Comparison of ENCODE assay signal across 26 cellular contexts in the genomic region with DNA sequence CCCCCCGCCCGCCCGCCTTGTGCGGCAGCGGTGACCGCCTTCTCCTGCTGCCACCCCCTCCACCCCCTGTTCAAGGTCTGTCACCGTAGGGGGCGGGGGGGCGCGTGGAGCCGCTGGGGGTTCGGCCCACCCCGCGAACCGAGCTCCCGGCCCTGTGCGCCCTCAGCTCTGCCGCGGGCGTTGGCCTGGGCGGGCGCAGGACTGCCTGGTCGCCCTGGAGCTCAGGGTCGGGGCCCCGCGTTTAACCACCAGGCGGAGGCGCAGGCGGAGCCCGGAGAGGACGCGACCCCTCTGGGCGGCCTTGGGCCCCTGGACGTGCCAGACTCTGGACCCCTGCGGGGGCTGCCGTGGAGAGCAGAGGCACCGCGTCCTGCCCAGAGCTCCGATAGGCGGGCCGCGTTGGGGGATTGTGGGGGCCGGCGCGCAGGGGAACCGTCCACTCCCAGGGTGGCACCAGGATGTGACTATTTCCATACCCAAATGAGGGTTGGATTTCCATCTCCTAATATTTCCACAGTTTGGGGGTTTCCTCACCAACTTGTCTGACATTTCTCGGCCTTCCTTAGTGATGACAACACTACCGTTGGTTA. TPM values are rescaled to one million over a fixed set of nuclear protein-coding genes. Genes with fewer than 3 reads are reported as not detected.
DNase-seq lines count a peak whose midpoint lies in the region; ATAC-seq and TF ChIP-seq lines count a peak whose summit lies in the region.
"Had no signal": no experiment of that assay in that cellular context is flagged by ENCODE, and none has a peak within 500 bp of the region (broad histone marks: within the 10 kb centered on the region; RNA-seq: fewer than 3 reads in every experiment).

No MANE protein-coding gene starts in this region.

- H3K9me3 ChIP-seq in SK-N-SH (peaks cover 11% of the 10 kb centered on the region; the same call in 1 of the 2 replicates), neuronal stem cell (replicated peaks in 1 of 2; ENCODE audit: control insufficient read depth in 2 of 2, insufficient read depth in 1 of 2, low read depth in 1 of 2, low read length in 2 of 2) (peaks cover 22 to 23% of the 10 kb centered on the region in 2 donors)
- H3K9me3 ChIP-seq: BE2C had no signal

- peaks cover 0 to 4% of the 10 kb centered on the region in 2 experiments; a peak in 1 of 4 replicates for H3K4me1 ChIP-seq in SK-N-SH (ENCODE audit: control insufficient read depth in 1 of 2, insufficient read depth in 2 of 2, low read depth in 1 of 2, low read length in 1 of 2)
- no peaks in the 10 kb centered on the region for H3K4me1 ChIP-seq in neuronal stem cell (ENCODE audit: control insufficient read depth in 2 of 2, insufficient read depth in 1 of 2, low read depth in 1 of 2, low read length in 2 of 2)
- H3K4me1 ChIP-seq: BE2C, SJSA1 had no signal

- TF ChIP-seq CTCF in SK-N-SH (IDR thresholded peaks at IDR 0.05) = no peak
- no peak for TF ChIP-seq CTCF in type B pancreatic cell (conservative IDR thresholded peaks at IDR 0.05)
- TF ChIP-seq CTCF in mesothelial cell of epicardium (IDR thresholded peaks at IDR 0.05; ENCODE audit: unreplicated experiment) = no peak

- CTCF ChIA-PET in SK-N-SH (lab: Yijun Ruan, JAX) = no interaction called here

- TF ChIP-seq EP300 in SK-N-SH (IDR thresholded peaks at IDR 0.05; ENCODE audit: borderline replicate concordance in 1 of 2, low read depth in 1 of 2, low read length in 1 of 2) = no peak

- no peak overlapping the region for H3K27ac ChIP-seq in SK-N-SH (ENCODE audit: low read depth in 2 of 2, low read length in 1 of 2)
- H3K27ac ChIP-seq in neuronal stem cell (replicated peaks; ENCODE audit: low read length) = no peak overlapping the region
- H3K27ac ChIP-seq: 22Rv1, SJSA1 had no signal

- H2BK15ac ChIP-seq in neuronal stem cell (ENCODE audit: low read length) = no peak overlapping the region

- no peak overlapping the region for H2AFZ ChIP-seq in SK-N-SH (ENCODE audit: low read depth)
- no peak overlapping the region for H2AFZ ChIP-seq in neuronal stem cell (ENCODE audit: low read length)

- H3K36me3 Mint-ChIP-seq in type B pancreatic cell (no peaks in the 10 kb centered on the region), mesothelial cell of epicardium (peaks cover 6% of the 10 kb centered on the region)
- H3K36me3 Mint-ChIP-seq: CD14-positive monocyte had no signal

- H3K79me1 ChIP-seq in neuronal stem cell (ENCODE audit: low read depth, low read length) = no peaks in the 10 kb centered on the region

- H3K4me3 Mint-ChIP-seq in type B pancreatic cell = no peak overlapping the region
- H3K4me3 Mint-ChIP-seq in mesothelial cell of epicardium = no peak overlapping the region
- H3K4me3 Mint-ChIP-seq: CD8-positive, alpha-beta memory T cell had no signal

- H3K4me3 ChIP-seq in SK-N-SH (ENCODE audit: low read depth in 2 of 2, low read length in 1 of 2) (no peak overlapping the region), iPS-11a (ENCODE audit: low read depth, low read length) (peak overlapping the region; percentile 17), neuronal stem cell (ENCODE audit: low read length in 2 of 2) (no peak overlapping the region)
- H3K4me3 ChIP-seq: SJSA1 had no signal

- H3K4me1 Mint-ChIP-seq in type B pancreatic cell (ENCODE audit: unreplicated experiment) (no peaks in the 10 kb centered on the region), mesothelial cell of epicardium (no peaks in the 10 kb centered on the region)

- H3K14ac ChIP-seq in neuronal stem cell (ENCODE audit: low read length) = no peak overlapping the region

- H3K79me2 ChIP-seq in SK-N-SH (ENCODE audit: insufficient read depth) = no peaks in the 10 kb centered on the region

- no peak overlapping the region for H3K23ac ChIP-seq in neuronal stem cell (ENCODE audit: low read depth, low read length, poor library complexity)

- H3K36me3 ChIP-seq in SK-N-SH (replicated peaks in 1 of 2; ENCODE audit: control insufficient read depth in 1 of 2, insufficient read depth in 2 of 2, low read length in 1 of 2) = no peaks in the 10 kb centered on the region
- no peaks in the 10 kb centered on the region for H3K36me3 ChIP-seq in neuronal stem cell (replicated peaks in 1 of 2; ENCODE audit: control insufficient read depth in 2 of 2, insufficient read depth in 2 of 2, low read length in 2 of 2)
- H3K36me3 ChIP-seq: BE2C, SJSA1 had no signal

- no peak overlapping the region for H3K4ac ChIP-seq in neuronal stem cell (ENCODE audit: low read length)

- H4K20me1 ChIP-seq in SK-N-SH (ENCODE audit: insufficient read depth) = no peaks in the 10 kb centered on the region

- H3F3A ChIP-seq in SK-N-SH (replicated peaks; ENCODE audit: insufficient read depth) = peaks cover 3% of the 10 kb centered on the region

- DNase-seq in SK-N-SH (peak; percentile 36), neuronal stem cell (ENCODE audit: low spot score) (no peak), type B pancreatic cell (ENCODE audit: extremely low spot score, unreplicated experiment) (peak; percentile 63), mesothelial cell of epicardium (ENCODE audit: low spot score in 2 of 2, unreplicated experiment in 2 of 2) (no peak), cerebellar nuclear complex (lab: John Stamatoyannopoulos, UW) (no peak)
- DNase-seq: BE2C; CD8-positive, alpha-beta memory T cell; DMS79 treated with DMSO at 0.1 percent for 48 hours; GF-D8; KG1; MM.1S; NCI-H2029; NCI-H2227 treated with DMSO at 0.1 percent for 48 hours; NCI-H526 treated with DMSO at 0.1 percent for 48 hours; Right ventricle myocardium superior; RPMI8226 had no signal

- H2AK5ac ChIP-seq in neuronal stem cell (ENCODE audit: low read depth, low read length) = no peak overlapping the region

- H2BK120ac ChIP-seq in neuronal stem cell (ENCODE audit: low read depth, low read length) = no peak overlapping the region

- no peaks in the 10 kb centered on the region for H3K27me3 ChIP-seq in SK-N-SH (ENCODE audit: insufficient read depth)
- H3K27me3 ChIP-seq in neuronal stem cell (ENCODE audit: control insufficient read depth in 3 of 3, insufficient read depth in 3 of 3, low read depth in 1 of 3, low read length in 3 of 3) = peaks cover 0 to 19% (median 2%) of the 10 kb centered on the region in 3 experiments
- H3K27me3 ChIP-seq: BE2C, SJSA1 had no signal

- POLR2A ChIA-PET in SK-N-SH (lab: Yijun Ruan, JAX) = interaction anchor here (0.7 kb wide), 1 partner anchor 153 kb away, joined by 3 read pairs; no protein-coding TSS in a partner anchor

- no peak overlapping the region for H3K9ac ChIP-seq in SK-N-SH
- H3K9ac ChIP-seq in neuronal stem cell (ENCODE audit: low read depth, low read length, poor library complexity) = no peak overlapping the region

- no peak overlapping the region for H2BK5ac ChIP-seq in neuronal stem cell (ENCODE audit: low read length)

- no peak overlapping the region for H3K27ac Mint-ChIP-seq in type B pancreatic cell
- no peak overlapping the region for H3K27ac Mint-ChIP-seq in mesothelial cell of epicardium
- H3K27ac Mint-ChIP-seq: CD14-positive monocyte; CD8-positive, alpha-beta memory T cell had no signal

- H4K91ac ChIP-seq in neuronal stem cell (ENCODE audit: low read depth, low read length, poor library complexity) = no peak overlapping the region

- no peaks in the 10 kb centered on the region for H3K9me2 ChIP-seq in SK-N-SH

- no peak overlapping the region for H3K4me2 ChIP-seq in SK-N-SH
- H3K4me2 ChIP-seq in neuronal stem cell (ENCODE audit: insufficient read depth, low read length, poor library complexity, severe bottlenecking) = peak overlapping the region; percentile 45

- ATAC-seq in SK-N-SH treated with all-trans-retinoic acid at 6 μM for 48 hours = no peak
- no peak for ATAC-seq in HG02970 (IDR thresholded peaks at IDR 0.05; ENCODE audit: low FRiP score, unreplicated experiment)
- ATAC-seq: HCT116 had no signal

- H3K27me3 Mint-ChIP-seq in type B pancreatic cell = no peaks in the 10 kb centered on the region
- no peaks in the 10 kb centered on the region for H3K27me3 Mint-ChIP-seq in mesothelial cell of epicardium (ENCODE audit: low read depth)

- no peak for TF ChIP-seq RAD21 in SK-N-SH (IDR thresholded peaks at IDR 0.05; ENCODE audit: low read length)

- H3K9me3 Mint-ChIP-seq in type B pancreatic cell = peaks cover 20% of the 10 kb centered on the region
- peaks cover 32% of the 10 kb centered on the region for H3K9me3 Mint-ChIP-seq in mesothelial cell of epicardium

- no peak overlapping the region for H4K8ac ChIP-seq in neuronal stem cell (ENCODE audit: low read depth, low read length)

- H2BK12ac ChIP-seq in neuronal stem cell (ENCODE audit: low read length) = no peak overlapping the region

- 35% methylated on average over 3 of the region's 48 CpGs for WGBS in SK-N-SH (ENCODE audit: low lambda C conversion rate)
- no CpG with 5 or more reads among the region's 48 CpGs for WGBS in neuronal stem cell (ENCODE audit: extremely low coverage in 2 of 2, insufficient read length in 2 of 2, insufficient replicate concordance in 1 of 2), 2 donors

- no peak overlapping the region for H3K18ac ChIP-seq in neuronal stem cell (ENCODE audit: low read length)

TF ChIP-seq in SK-N-SH treated with all-trans-retinoic acid at 6 μM for 48 hours, 23 proteins besides CTCF, POLR2A, EP300 and RAD21 (continues in another document):
- TF ChIP-seq ZNF70 (CRISPR knock-in tag; IDR thresholded peaks at IDR 0.05) (no peak), ZFP30 (CRISPR knock-in tag; IDR thresholded peaks at IDR 0.05) (no peak), PPARA (CRISPR knock-in tag; IDR thresholded peaks at IDR 0.05; ENCODE audit: borderline replicate concordance) (no peak), ISL1 (CRISPR knock-in tag; IDR thresholded peaks at IDR 0.05) (no peak), RARB (CRISPR knock-in tag; IDR thresholded peaks at IDR 0.05) (no peak), ZNF565 (CRISPR knock-in tag; conservative IDR thresholded peaks at IDR 0.05; ENCODE audit: low read depth) (no peak), ESRRG (CRISPR knock-in tag; IDR thresholded peaks at IDR 0.05) (no peak), ZC3H10 (CRISPR knock-in tag; IDR thresholded peaks at IDR 0.05) (no peak), TOX (CRISPR knock-in tag; IDR thresholded peaks at IDR 0.05; ENCODE audit: borderline replicate concordance) (no peak), GLIS3 (CRISPR knock-in tag; IDR thresholded peaks at IDR 0.05) (no peak)

RNA-seq across cellular contexts. Expression of a gene that starts 13.0 kb away (rescaled TPM):
- not detected in 2 replicates for polyA plus RNA-seq in SK-N-SH (2012; rRNA removed)
- not detected in 2 replicates for polyA plus RNA-seq in SK-N-SH (2012; cell fraction: cytosol; rRNA removed)
- polyA plus RNA-seq in SK-N-SH (2012; cell fraction: nucleus; rRNA removed) = not detected in 2 replicates
- not detected for polyA plus RNA-seq in neuronal stem cell (2013, experiment 1 of 2)
- polyA plus RNA-seq in neuronal stem cell (2013, experiment 2 of 2) = not detected
- total RNA-seq in type B pancreatic cell (ENCODE audit: low replicate concordance) = not detected in 2 replicates
- total RNA-seq in mesothelial cell of epicardium = not detected in 3 replicates
- total RNA-seq: CD8-positive, alpha-beta memory T cell; H1; HT1080; NCI-H460; Right ventricle myocardium superior; SJSA1 had no signal
- polyA plus RNA-seq: CD14-positive monocyte; CD8-positive, alpha-beta memory T cell; H1 had no signal

RNA-seq across cellular contexts. Expression of a gene that starts 38.3 kb away (rescaled TPM):
- polyA plus RNA-seq in SK-N-SH (2012; rRNA removed) = not detected in 2 replicates
- polyA plus RNA-seq in SK-N-SH (2012; cell fraction: cytosol; rRNA removed) = not detected in 2 replicates
- polyA plus RNA-seq in SK-N-SH (2012; cell fraction: nucleus; rRNA removed) = not detected in 2 replicates
- not detected for polyA plus RNA-seq in neuronal stem cell (2013, experiment 1 of 2)
- not detected for polyA plus RNA-seq in neuronal stem cell (2013, experiment 2 of 2)
- total RNA-seq in type B pancreatic cell (ENCODE audit: low replicate concordance) (not detected in 2 replicates), mesothelial cell of epicardium (not detected in 3 replicates)
- total RNA-seq: CD8-positive, alpha-beta memory T cell; H1; HT1080; NCI-H460; Right ventricle myocardium superior; SJSA1 had no signal
- polyA plus RNA-seq: CD14-positive monocyte; CD8-positive, alpha-beta memory T cell; H1 had no signal

Comparison
In these comparisons a context has a peak if more than half of its experiments do, and no peak if none do; other contexts are left out.
1. DNase-seq: peak in SK-N-SH (single experiment) and type B pancreatic cell (single experiment); none in neuronal stem cell (single experiment), mesothelial cell of epicardium (0 of 2) and cerebellar nuclear complex (0 of 2).